In the genomic region with DNA sequence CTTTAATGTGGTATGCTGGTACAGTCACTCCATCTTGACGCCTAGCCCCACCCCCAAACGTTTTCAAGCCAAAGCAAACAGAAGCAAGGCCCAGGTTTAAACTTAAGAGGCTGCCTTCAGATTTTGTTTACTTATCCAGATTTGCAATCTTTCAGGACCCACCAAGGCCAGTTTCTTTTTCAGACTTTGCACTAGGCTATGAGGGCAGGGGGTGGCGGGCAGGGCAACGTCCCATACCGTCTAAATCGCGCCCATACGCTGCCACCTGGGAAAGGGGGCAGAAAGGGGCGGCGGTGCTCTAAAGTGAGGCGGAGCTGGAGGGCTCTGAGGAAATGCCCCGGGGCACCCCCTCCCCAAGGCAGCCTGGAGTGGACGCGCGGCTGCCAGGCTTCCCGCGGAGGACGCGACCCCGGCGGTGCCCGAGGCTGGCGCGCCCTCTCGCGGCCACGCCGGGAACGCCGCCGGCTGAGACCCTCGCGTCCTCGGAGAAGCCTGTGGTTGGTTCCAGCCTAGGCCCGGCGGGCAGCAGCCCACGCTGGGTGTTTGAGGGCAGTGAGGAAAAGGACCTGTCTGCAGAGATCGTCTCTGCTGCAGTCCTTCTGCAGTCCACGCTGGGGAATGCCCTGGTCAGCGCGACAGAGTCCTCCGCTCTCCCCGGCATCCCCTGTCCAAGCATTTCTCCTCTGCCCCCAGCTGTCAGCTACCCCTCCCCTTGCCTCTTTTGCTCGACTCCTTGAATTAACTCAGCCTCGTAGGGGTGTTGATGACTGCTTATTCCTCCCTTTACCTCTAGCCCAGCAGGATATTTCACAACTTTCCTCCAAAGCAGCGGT, we compare ENCODE assay signal across 8 cellular contexts.
DNase-seq lines count a peak whose midpoint lies in the region; ATAC-seq, FAIRE-seq and TF ChIP-seq lines count a peak whose summit lies in the region.

No MANE protein-coding gene starts in this region.

- ATAC-seq in left colon (peak; percentile 82), HG03097 (IDR thresholded peaks at IDR 0.05; ENCODE audit: low FRiP score, unreplicated experiment) (no peak), GM21825 (IDR thresholded peaks at IDR 0.05; ENCODE audit: unreplicated experiment) (no peak)

- H3K4me3 ChIP-seq in LNCaP clone FGC (ENCODE audit: low read depth, low read length), result peak overlapping the region; percentile 49
- peak overlapping the region; percentile 33 for H3K4me3 ChIP-seq in bronchial epithelial cell (ENCODE audit: low read depth, low read length)

- peak; percentile 92 for DNase-seq in GM03348 (ENCODE audit: low spot score)
- DNase-seq in LNCaP clone FGC (ENCODE audit: low read depth), result no peak
- peak; percentile 35 for DNase-seq in bronchial epithelial cell (ENCODE audit: low read depth)
- peak in 1 of 2 donors; percentile 50 for DNase-seq in left colon
- peak; percentile 68 for DNase-seq in stimulated activated CD4-positive, alpha-beta T cell treated with anti-CD3 and anti-CD28 coated beads, Interleukin-4, amount 100 ng/mL, for 1 hour

- no peaks in the 10 kb centered on the region for H3K27me3 ChIP-seq in bronchial epithelial cell (ENCODE audit: control insufficient read depth, insufficient read depth, low read length)

- H3K36me3 ChIP-seq in bronchial epithelial cell (ENCODE audit: control insufficient read depth, insufficient read depth, low read length), result no peaks in the 10 kb centered on the region

- intact Hi-C loops in left colon (cut with DNase I, micrococcal nuclease), result no loop called here

- TF ChIP-seq CTCF in LNCaP clone FGC (IDR thresholded peaks at IDR 0.05; ENCODE audit: control insufficient read depth, extremely low read depth, insufficient read depth), result peak; percentile 98
- peak; percentile 99 for TF ChIP-seq CTCF in VCaP (conservative IDR thresholded peaks at IDR 0.05)
- TF ChIP-seq CTCF in bronchial epithelial cell (IDR thresholded peaks at IDR 0.05; ENCODE audit: insufficient read depth, low read length, severe bottlenecking), result peak; percentile 86

- no peak for FAIRE-seq in bronchial epithelial cell (lab: Jason Lieb, UNC)

- peak overlapping the region; percentile 27; the same call in 1 of the 2 replicates for H3K27ac ChIP-seq in VCaP
